In genomic region chr11:120224872-120225371, GRCh38 we compare ENCODE assay signal across 12 cellular contexts. TPM values are rescaled to one million over a fixed set of nuclear protein-coding genes. Genes with fewer than 3 reads are reported as not detected.
DNase-seq lines count a peak whose midpoint lies in the region; ATAC-seq and TF ChIP-seq lines count a peak whose summit lies in the region.
"Had no signal": no experiment of that assay in that cellular context is flagged by ENCODE, and none has a peak within 500 bp of the region (broad histone marks: within the 10 kb centered on the region; RNA-seq: fewer than 3 reads in every experiment).

No MANE protein-coding gene starts in this region.

- peaks cover 0 to 51% (median 0%) of the 10 kb centered on the region in 3 donors for H3K36me3 ChIP-seq in Peyer's patch

- DNase-seq in GDM1 (lab: John Stamatoyannopoulos, UW) (peak; percentile 95), Peyer's patch (peak in 1 of 3 donors; percentile 41), left cardiac atrium (peak; percentile 53), posterior vena cava (ENCODE audit: low spot score) (peak; percentile 80), NCI-H146 (lab: John Stamatoyannopoulos, UW) (no peak), ecto neural progenitor cell (ENCODE audit: low spot score) (no peak), DMS114 treated with DMSO at 0.1 percent for 48 hours (lab: John Stamatoyannopoulos, UW; ENCODE audit: unreplicated experiment) (no peak)
- DNase-seq: glutamatergic neuron, NCI-H226 had no signal

- H3K27ac ChIP-seq in Peyer's patch = peak overlapping the region; percentile 9 to 63 (median 38)
- H3K27ac ChIP-seq: C4-2B had no signal

- TF ChIP-seq CTCF in Peyer's patch (IDR thresholded peaks at IDR 0.05) = no peak

- intact Hi-C loops in left cardiac atrium (cut with DNase I) (no loop called here), posterior vena cava (cut with DNase I) (no loop called here)

- TF ChIP-seq POLR2A in Peyer's patch (IDR thresholded peaks at IDR 0.05) (no peak), GM18505 (IDR thresholded peaks at IDR 0.05; ENCODE audit: borderline replicate concordance, extremely low read depth, insufficient read depth, insufficient read length) (no peak)

- no peaks in the 10 kb centered on the region for H3K9me3 ChIP-seq in Peyer's patch

- H3K4me1 ChIP-seq in Peyer's patch = peaks cover 0 to 43% (median 4%) of the 10 kb centered on the region in 4 donors

- no peaks in the 10 kb centered on the region for H3K27me3 ChIP-seq in Peyer's patch

- ATAC-seq in left cardiac atrium (peak; percentile 58 to 77), GM18505 (IDR thresholded peaks at IDR 0.05; ENCODE audit: unreplicated experiment) (no peak)

- no peak overlapping the region for H3K4me3 ChIP-seq in Peyer's patch

RNA-seq across cellular contexts. Expression of gene OAF, which starts 14.1 kb away (rescaled TPM):
- total RNA-seq in Peyer's patch (100 to 1,000 TPM in 3 of 4 donors, 10 to 100 TPM in 1; 66.0 to 344 (median 228) TPM), left cardiac atrium (10 to 100 TPM; 32.9 to 59.6 TPM), posterior vena cava (10 to 100 TPM; 44.1 to 82.6 TPM)

RNA-seq across cellular contexts. Expression of gene POU2F3, which starts 15.0 kb away (rescaled TPM):
- 1 to 10 TPM in 3 of 4 donors, not detected in 1; 2.2 to 3.3 (median 2.8) TPM for total RNA-seq in Peyer's patch
- total RNA-seq in left cardiac atrium = not detected
- total RNA-seq in posterior vena cava = under 1 TPM; 0.19 to 0.33 TPM
- total RNA-seq: natural killer cell treated with Interleukin-12 subunit alpha and Interleukin-12 subunit beta and Interleukin-15 and Interleukin-18, amount 100 ng/mL, for 72 hours had no signal

Comparison
In these comparisons a context has a peak if more than half of its experiments do, and no peak if none do; other contexts are left out.
1. DNase-seq: peak in GDM1 (single experiment), left cardiac atrium (single experiment) and posterior vena cava (single experiment); none in NCI-H146 (single experiment), ecto neural progenitor cell (single experiment) and DMS114 treated with DMSO at 0.1 percent for 48 hours (single experiment).